ENCODE assay signal across 15 cellular contexts in genomic region chr18:37420315-37420880, GRCh38.
"Had no signal": no experiment of that assay in that cellular context is flagged by ENCODE, and none has a peak within 500 bp of the region (broad histone marks: within the 10 kb centered on the region; RNA-seq: fewer than 3 reads in every experiment).

No MANE protein-coding gene starts in this region.

- FAIRE-seq: endometrium, frontal cortex, keratinocyte had no signal

- H3K4me3 Mint-ChIP-seq: activated naive CD8-positive, alpha-beta T cell; neural progenitor cell; stimulated activated naive CD8-positive, alpha-beta T cell treated with anti-CD3 and anti-CD28 coated beads, Interleukin-15, amount 100 ng/mL, for 72 hours had no signal

- H3K9me3 Mint-ChIP-seq: neural progenitor cell; stimulated activated naive CD8-positive, alpha-beta T cell treated with anti-CD3 and anti-CD28 coated beads, Interleukin-15, amount 100 ng/mL, for 72 hours had no signal

- H3K27ac Mint-ChIP-seq: activated naive CD8-positive, alpha-beta T cell; neural progenitor cell had no signal

- H3K36me3 Mint-ChIP-seq: activated naive CD8-positive, alpha-beta T cell; neural progenitor cell had no signal

- H2AFZ ChIP-seq: neural progenitor cell, parathyroid adenoma had no signal

- H3K36me3 ChIP-seq: neural progenitor cell had no signal

- H3K4me2 ChIP-seq: neural progenitor cell had no signal

- H3K4me1 Mint-ChIP-seq: stimulated activated naive CD8-positive, alpha-beta T cell treated with anti-CD3 and anti-CD28 coated beads, Interleukin-15, amount 100 ng/mL, for 72 hours had no signal

- H3K27ac ChIP-seq: neural progenitor cell, parathyroid adenoma, skin epidermis, testis had no signal

- H3K4me1 ChIP-seq: parathyroid adenoma, testis had no signal

- H3K9me3 ChIP-seq: testis had no signal

- H3K9ac ChIP-seq: neural progenitor cell, parathyroid adenoma had no signal

- H3K4me3 ChIP-seq: dorsolateral prefrontal cortex, neural progenitor cell, skin epidermis, testis had no signal

- H3K27me3 ChIP-seq: dorsolateral prefrontal cortex, neural progenitor cell, testis had no signal

- ATAC-seq: left ventricle myocardium superior; stimulated activated naive CD8-positive, alpha-beta T cell treated with anti-CD3 and anti-CD28 coated beads, Interleukin-15, amount 100 ng/mL, for 72 hours had no signal

- DNase-seq: activated effector memory CD4-positive, alpha-beta T cell treated with Interleukin-2 at 50 U/mL for 16 hours; activated T-cell treated with anti-CD3 and anti-CD28 coated beads, Interleukin-2, amount 50 U/mL, for 1 hour; amygdala; dorsolateral prefrontal cortex; left ventricle myocardium superior; stimulated activated CD4-positive, alpha-beta T cell treated with anti-CD3 and anti-CD28 coated beads, Interleukin-4, amount 100 ng/mL, for 4 hours; stimulated activated naive CD8-positive, alpha-beta T cell treated with anti-CD3 and anti-CD28 coated beads, Interleukin-15, amount 100 ng/mL, for 72 hours; testis had no signal
